ENCODE assay signal across 8 cellular contexts in the genomic region with DNA sequence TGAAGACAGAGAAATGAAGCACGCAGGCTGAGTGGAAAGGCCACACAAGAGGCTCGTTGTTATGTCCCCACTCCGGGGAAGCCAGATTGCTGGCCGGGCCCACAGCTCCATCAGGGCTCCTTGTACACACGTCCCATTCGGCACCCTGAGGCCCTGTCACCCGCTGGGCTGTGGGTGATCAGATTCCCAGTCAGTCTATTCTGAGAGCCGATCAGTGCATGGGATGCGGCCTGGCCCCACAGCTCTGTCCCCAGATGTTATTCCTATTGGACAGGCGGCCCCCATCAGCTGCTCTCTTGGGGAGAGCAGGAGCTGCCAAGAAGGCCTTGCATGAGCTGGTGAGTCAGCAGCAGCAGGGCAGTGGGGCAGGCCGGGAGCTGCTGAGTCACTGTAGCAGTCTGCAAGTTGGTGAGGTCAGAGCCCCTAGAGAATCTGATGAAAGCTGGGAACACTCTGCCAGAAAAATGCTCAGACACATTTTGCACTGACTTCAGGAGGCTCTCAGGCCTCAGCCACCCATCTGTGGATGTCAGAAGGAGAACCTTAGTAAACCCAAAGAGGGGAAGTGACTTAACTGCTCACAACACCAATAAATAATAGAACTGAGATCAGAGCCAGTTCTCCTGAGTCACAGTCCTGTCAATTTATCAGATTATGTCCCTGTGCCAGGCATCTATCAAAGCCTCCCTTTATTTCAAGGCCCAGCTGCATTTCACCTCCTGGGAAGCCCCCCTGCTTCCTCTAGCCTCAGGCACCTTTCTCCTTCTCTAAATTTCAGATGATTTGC. TPM values are rescaled to one million over a fixed set of nuclear protein-coding genes. Genes with fewer than 3 reads are reported as not detected.
DNase-seq lines count a peak whose midpoint lies in the region; ATAC-seq and TF ChIP-seq lines count a peak whose summit lies in the region.

No MANE protein-coding gene starts in this region.

- H3K9me3 Mint-ChIP-seq in chondrocyte (ENCODE audit: low read depth), result no peaks in the 10 kb centered on the region

- H3K79me2 ChIP-seq in KMS-11 (ENCODE audit: insufficient read depth, low read depth), result no peaks in the 10 kb centered on the region

- H3K9ac ChIP-seq in KMS-11, result peak overlapping the region; percentile 60; the same call in 1 of the 2 replicates

- no peaks in the 10 kb centered on the region for H3K9me3 ChIP-seq in SJCRH30 (replicated peaks)

- no peak for ATAC-seq in HG03439 (IDR thresholded peaks at IDR 0.05; ENCODE audit: unreplicated experiment)

- no peaks in the 10 kb centered on the region for H3K27me3 ChIP-seq in KMS-11 (ENCODE audit: insufficient read depth, low read depth)
- no peaks in the 10 kb centered on the region for H3K27me3 ChIP-seq in SJCRH30
- H3K27me3 ChIP-seq in kidney epithelial cell (ENCODE audit: control insufficient read depth, insufficient read depth, low read length), result no peaks in the 10 kb centered on the region

- peak overlapping the region; percentile 99 for H3K27ac Mint-ChIP-seq in chondrocyte (ENCODE audit: unreplicated experiment)

- H3K27ac ChIP-seq in KMS-11 (peak overlapping the region; percentile 90), SJCRH30 (peak overlapping the region; percentile 81)

- H3K4me3 Mint-ChIP-seq in chondrocyte (ENCODE audit: unreplicated experiment), result peak overlapping the region; percentile 47

- TF ChIP-seq CTCF in KMS-11 (conservative IDR thresholded peaks at IDR 0.05; ENCODE audit: low read depth, low read length) (no peak), chondrocyte (IDR thresholded peaks at IDR 0.05) (no peak), kidney epithelial cell (IDR thresholded peaks at IDR 0.05; ENCODE audit: insufficient read depth, low read length, poor library complexity, severe bottlenecking) (no peak)

- peak overlapping the region; percentile 33 for H3K4me2 ChIP-seq in KMS-11

- H3K4me1 ChIP-seq in KMS-11 (ENCODE audit: low read depth, poor library complexity, severe bottlenecking), result peaks cover 38% of the 10 kb centered on the region
- peaks cover 12% of the 10 kb centered on the region for H3K4me1 ChIP-seq in SJCRH30

- DNase-seq in activated T-cell treated with anti-CD3 and anti-CD28 coated beads for 24 hours (ENCODE audit: low read depth), result peak; percentile 21
- no peak for DNase-seq in activated T-cell treated with anti-CD3 and anti-CD28 coated beads for 4 hours
- peak; percentile 94 to 95 for DNase-seq in SJCRH30
- peak; percentile 98 for DNase-seq in chondrocyte (ENCODE audit: low spot score)
- peak; percentile 100 for DNase-seq in kidney epithelial cell (ENCODE audit: low read depth)
- peak; percentile 98 for DNase-seq in smooth muscle cell of the brain vasculature (ENCODE audit: low read depth, low spot score)

- H3K36me3 Mint-ChIP-seq in chondrocyte (ENCODE audit: low read depth), result no peaks in the 10 kb centered on the region

- H3K36me3 ChIP-seq in KMS-11 (ENCODE audit: insufficient read depth) (no peaks in the 10 kb centered on the region), SJCRH30 (no peaks in the 10 kb centered on the region), kidney epithelial cell (ENCODE audit: control insufficient read depth, insufficient read depth, low read length) (no peaks in the 10 kb centered on the region)

- H4K20me1 ChIP-seq in KMS-11 (ENCODE audit: insufficient read depth), result no peaks in the 10 kb centered on the region

- H3K4me1 Mint-ChIP-seq in chondrocyte (ENCODE audit: low read depth), result peaks cover 31% of the 10 kb centered on the region

- peak overlapping the region; percentile 48 for H2AFZ ChIP-seq in KMS-11 (ENCODE audit: low read depth)

- no peak overlapping the region for H3K4me3 ChIP-seq in KMS-11 (IDR thresholded peaks at IDR 0.05; ENCODE audit: insufficient read depth, low read depth, low read length)
- peak overlapping the region; percentile 11 for H3K4me3 ChIP-seq in SJCRH30
- H3K4me3 ChIP-seq in kidney epithelial cell (ENCODE audit: low read depth, low read length), result no peak overlapping the region

- no peaks in the 10 kb centered on the region for H3K27me3 Mint-ChIP-seq in chondrocyte (ENCODE audit: low read depth)

RNA-seq across cellular contexts. Expression of a gene that starts 9.4 kb away (rescaled TPM):
- 172 and 181 TPM in 2 replicates for total RNA-seq in SJCRH30 (2014; rRNA removed; shearing (Covaris generic))
- total RNA-seq in chondrocyte (963 to 1,130 TPM (median 970 TPM) in 3 replicates), kidney epithelial cell (1,398 and 1,486 TPM in 2 replicates)
